8 cellular contexts compared by ENCODE assay signal in genomic region chr6:138410972-138411667, GRCh38. TPM values are rescaled to one million over a fixed set of nuclear protein-coding genes. Genes with fewer than 3 reads are reported as not detected.
DNase-seq lines count a peak whose midpoint lies in the region; ATAC-seq lines count a peak whose summit lies in the region.

No MANE protein-coding gene starts in this region.

- H3K4me3 Mint-ChIP-seq in naive thymus-derived CD4-positive, alpha-beta T cell: peak overlapping the region in 1 of 10 donors; percentile 28

- H3K9me3 Mint-ChIP-seq in activated naive CD4-positive, alpha-beta T cell treated with anti-CD3 and anti-CD28 coated beads, Interleukin-2, amount 50 U/mL, for 72 hours: no peaks in the 10 kb centered on the region
- H3K9me3 Mint-ChIP-seq in naive thymus-derived CD4-positive, alpha-beta T cell: no peaks in the 10 kb centered on the region

- no peak overlapping the region for H3K27ac ChIP-seq in naive thymus-derived CD4-positive, alpha-beta T cell (ENCODE audit: low read depth, low read length)

- ATAC-seq in GM18511 (IDR thresholded peaks at IDR 0.05; ENCODE audit: unreplicated experiment) (peak; percentile 84), HG03342 (IDR thresholded peaks at IDR 0.05; ENCODE audit: unreplicated experiment) (peak; percentile 58), GM21447 (IDR thresholded peaks at IDR 0.05; ENCODE audit: unreplicated experiment) (no peak), GM21367 (IDR thresholded peaks at IDR 0.05; ENCODE audit: unreplicated experiment) (no peak)
- ATAC-seq in activated naive CD4-positive, alpha-beta T cell treated with anti-CD3 and anti-CD28 coated beads, Interleukin-2, amount 50 U/mL, for 72 hours: peak; percentile 90 to 92
- no peak for ATAC-seq in naive thymus-derived CD4-positive, alpha-beta T cell

- no peak overlapping the region for H3K4me3 ChIP-seq in naive thymus-derived CD4-positive, alpha-beta T cell (ENCODE audit: low read length)

- POLR2A ChIA-PET in naive thymus-derived CD4-positive, alpha-beta T cell (lab: Charles Lee): interaction anchor here (0.7 kb wide), 1 partner anchor 225 kb away, joined by 3 read pairs; no protein-coding TSS in a partner anchor

- CTCF ChIA-PET in naive thymus-derived CD4-positive, alpha-beta T cell (lab: Charles Lee): no interaction called here

- no peaks in the 10 kb centered on the region for H3K27me3 ChIP-seq in naive thymus-derived CD4-positive, alpha-beta T cell (ENCODE audit: control insufficient read depth in 2 of 2, insufficient read depth in 2 of 2, low read length in 2 of 2)

- H3K9me3 ChIP-seq in naive thymus-derived CD4-positive, alpha-beta T cell (ENCODE audit: control insufficient read depth in 2 of 3, low read length in 3 of 3): no peaks in the 10 kb centered on the region

- intact Hi-C loops in naive thymus-derived CD4-positive, alpha-beta T cell (cut with micrococcal nuclease): loop anchor here in 1 of 2 donors (2.0 kb wide), 1 partner anchor 44 kb away; no protein-coding TSS in a partner anchor

- peak overlapping the region; percentile 52 to 78 for H3K27ac Mint-ChIP-seq in activated naive CD4-positive, alpha-beta T cell treated with anti-CD3 and anti-CD28 coated beads, Interleukin-2, amount 50 U/mL, for 72 hours
- peak overlapping the region in 7 of 9 donors; percentile 13 to 75 (median 51) for H3K27ac Mint-ChIP-seq in naive thymus-derived CD4-positive, alpha-beta T cell

- H3K36me3 ChIP-seq in naive thymus-derived CD4-positive, alpha-beta T cell (ENCODE audit: control insufficient read depth in 2 of 3, insufficient read depth in 3 of 3, low read length in 3 of 3): peaks cover 0 to 91% (median 11%) of the 10 kb centered on the region in 3 experiments

- DNase-seq in activated naive CD4-positive, alpha-beta T cell treated with anti-CD3 and anti-CD28 coated beads, Interleukin-2, amount 50 U/mL, for 72 hours (ENCODE audit: low spot score in 2 of 2): peak in 1 of 2 donors; percentile 10
- no peak for DNase-seq in naive thymus-derived CD4-positive, alpha-beta T cell
- DNase-seq in NCI-H2171 treated with DMSO at 0.1 percent for 48 hours (lab: John Stamatoyannopoulos, UW) (no peak), retina (no peak)

- peaks cover 30 to 39% of the 10 kb centered on the region in 2 donors for H3K36me3 Mint-ChIP-seq in activated naive CD4-positive, alpha-beta T cell treated with anti-CD3 and anti-CD28 coated beads, Interleukin-2, amount 50 U/mL, for 72 hours
- peaks cover 30 to 72% (median 51%) of the 10 kb centered on the region in 5 donors for H3K36me3 Mint-ChIP-seq in naive thymus-derived CD4-positive, alpha-beta T cell

- H3K4me1 ChIP-seq in naive thymus-derived CD4-positive, alpha-beta T cell (ENCODE audit: control insufficient read depth in 2 of 2, insufficient read depth in 2 of 2, low read length in 2 of 2): no peaks in the 10 kb centered on the region

- no peaks in the 10 kb centered on the region for H3K27me3 Mint-ChIP-seq in naive thymus-derived CD4-positive, alpha-beta T cell

- H3K4me1 Mint-ChIP-seq in naive thymus-derived CD4-positive, alpha-beta T cell: peaks cover 10 to 35% (median 28%) of the 10 kb centered on the region in 7 donors

RNA-seq across cellular contexts. Expression of gene HEBP2, which starts 7.1 kb away (rescaled TPM):
- 10 to 100 TPM; 30.9 to 34.0 TPM for total RNA-seq in activated naive CD4-positive, alpha-beta T cell treated with anti-CD3 and anti-CD28 coated beads, Interleukin-2, amount 50 U/mL, for 72 hours
- 10 to 100 TPM; 24.9 to 50.7 (median 48.2) TPM for total RNA-seq in naive thymus-derived CD4-positive, alpha-beta T cell
- 10 to 100 TPM; 33.8 to 41.0 TPM for polyA plus RNA-seq in naive thymus-derived CD4-positive, alpha-beta T cell

RNA-seq across cellular contexts. Expression of gene SMIM28, which starts 33.4 kb away (rescaled TPM):
- total RNA-seq in activated naive CD4-positive, alpha-beta T cell treated with anti-CD3 and anti-CD28 coated beads, Interleukin-2, amount 50 U/mL, for 72 hours: not detected
- not detected for total RNA-seq in naive thymus-derived CD4-positive, alpha-beta T cell
- not detected for polyA plus RNA-seq in naive thymus-derived CD4-positive, alpha-beta T cell

Comparison
In these comparisons a context has a peak if more than half of its experiments do, and no peak if none do; other contexts are left out.
1. ATAC-seq: peak in GM18511 (single experiment), HG03342 (single experiment) and activated naive CD4-positive, alpha-beta T cell treated with anti-CD3 and anti-CD28 coated beads, Interleukin-2, amount 50 U/mL, for 72 hours (2 of 2); none in naive thymus-derived CD4-positive, alpha-beta T cell (single experiment), GM21447 (single experiment) and GM21367 (single experiment).